ENCODE assay signal across 9 cellular contexts in genomic region chr21:40466893-40467483, GRCh38.
DNase-seq lines count a peak whose midpoint lies in the region; ATAC-seq and TF ChIP-seq lines count a peak whose summit lies in the region.
"Had no signal": no experiment of that assay in that cellular context is flagged by ENCODE, and none has a peak within 500 bp of the region (broad histone marks: within the 10 kb centered on the region; RNA-seq: fewer than 3 reads in every experiment).

No MANE protein-coding gene starts in this region.

- TF ChIP-seq POLR2A in upper lobe of left lung (IDR thresholded peaks at IDR 0.05): no peak

- H3K27me3 Mint-ChIP-seq in natural killer cell (ENCODE audit: low read depth in 2 of 2): no peaks in the 10 kb centered on the region

- H3K4me1 ChIP-seq in heart right ventricle (no peaks in the 10 kb centered on the region), PC-3 (ENCODE audit: insufficient read depth, low read length) (no peaks in the 10 kb centered on the region), foreskin keratinocyte (no peaks in the 10 kb centered on the region), upper lobe of left lung (no peaks in the 10 kb centered on the region)

- TF ChIP-seq CTCF in heart right ventricle (IDR thresholded peaks at IDR 0.05) (peak in 8 of 9 donors; percentile 9 to 60 (median 46)), PC-3 (conservative IDR thresholded peaks at IDR 0.05; ENCODE audit: low read depth, low read length) (peak; percentile 79), foreskin keratinocyte (conservative IDR thresholded peaks at IDR 0.05) (peak; percentile 68), upper lobe of left lung (IDR thresholded peaks at IDR 0.05) (peak in 4 of 6 experiments; percentile 26 to 46 (median 33)), natural killer cell (IDR thresholded peaks at IDR 0.05) (no peak)

- intact Hi-C loops in heart right ventricle (cut with DNase I): loop anchor here (1.0 to 10.0 kb wide), 6 partner anchors 375 to 602 kb away; partner anchors contain the start of gene DSCAM (in 4 of the 10)
- intact Hi-C loops in Right ventricle myocardium inferior (cut with DNase I): loop anchor here (2.0 kb wide), 1 partner anchor 602 kb away; no protein-coding TSS in a partner anchor
- intact Hi-C loops in PC-3 (cut with micrococcal nuclease): loop anchor here (2.0 kb wide), 1 partner anchor 376 kb away; no protein-coding TSS in a partner anchor
- intact Hi-C loops in sciatic nerve (cut with DNase I): no loop called here
- intact Hi-C loops in natural killer cell (cut with micrococcal nuclease): loop anchor here (10.0 kb wide), 1 partner anchor 598 kb away; no protein-coding TSS in a partner anchor

- H3K79me2 ChIP-seq in PC-3 (ENCODE audit: low read length): no peaks in the 10 kb centered on the region

- no peak overlapping the region for H3K9ac ChIP-seq in PC-3 (ENCODE audit: low read length)

- POLR2A ChIA-PET in PC-3 (lab: Charles Lee; ENCODE audit: unreplicated experiment): no interaction called here

- H3K36me3 Mint-ChIP-seq in natural killer cell: no peaks in the 10 kb centered on the region
- H3K36me3 Mint-ChIP-seq: naive B cell had no signal

- no peak overlapping the region for H3K27ac Mint-ChIP-seq in natural killer cell
- H3K27ac Mint-ChIP-seq: naive B cell had no signal

- 87 to 88% methylated on average over 1 of the region's 1 CpG for WGBS in heart right ventricle, 2 donors
- 80 to 89% methylated on average over 1 of the region's 1 CpG for WGBS in upper lobe of left lung, 2 donors

- DNase-seq in heart right ventricle: peak in 1 of 2 donors; percentile 7
- no peak for DNase-seq in Right ventricle myocardium inferior (ENCODE audit: missing footprints)
- DNase-seq in PC-3: peak; percentile 60
- DNase-seq in foreskin keratinocyte: peak in 1 of 2 donors; percentile 23
- DNase-seq in upper lobe of left lung: no peak
- DNase-seq in sciatic nerve (ENCODE audit: low spot score): no peak
- DNase-seq in cortex of kidney (lab: John Stamatoyannopoulos, UW): no peak
- DNase-seq in natural killer cell: no peak
- DNase-seq: naive B cell had no signal

- no peak overlapping the region for H2AFZ ChIP-seq in PC-3 (ENCODE audit: low read length)

- H3K4me2 ChIP-seq in PC-3 (ENCODE audit: low read length): no peak overlapping the region

- no peaks in the 10 kb centered on the region for H3K9me2 ChIP-seq in PC-3 (replicated peaks; ENCODE audit: low read length)

- H3K4me3 ChIP-seq in heart right ventricle: no peak overlapping the region
- no peak overlapping the region for H3K4me3 ChIP-seq in PC-3 (ENCODE audit: low read length)
- no peak overlapping the region for H3K4me3 ChIP-seq in upper lobe of left lung

- BruUV-seq in PC-3 (replicated peaks; lab: Mats Ljungman, UMichigan): no TSS peak

- no peaks in the 10 kb centered on the region for H3K9me3 ChIP-seq in heart right ventricle
- no peaks in the 10 kb centered on the region for H3K9me3 ChIP-seq in PC-3 (ENCODE audit: low read length)
- H3K9me3 ChIP-seq in upper lobe of left lung: no peaks in the 10 kb centered on the region

- H3K4me1 Mint-ChIP-seq in natural killer cell: no peaks in the 10 kb centered on the region
- H3K4me1 Mint-ChIP-seq: naive B cell had no signal

- no peak for ATAC-seq in heart right ventricle
- ATAC-seq in Right ventricle myocardium inferior: no peak
- ATAC-seq in PC-3: no peak
- ATAC-seq in foreskin keratinocyte: no peak
- no peak for ATAC-seq in upper lobe of left lung (ENCODE audit: low FRiP score in 2 of 2)
- no peak for ATAC-seq in sciatic nerve
- ATAC-seq in natural killer cell: no peak

- peaks cover 0 to 4% of the 10 kb centered on the region in 2 donors for H3K9me3 Mint-ChIP-seq in natural killer cell

- peaks cover 0 to 11% (median 0%) of the 10 kb centered on the region in 7 donors for H3K27me3 ChIP-seq in heart right ventricle
- 0 out of 2 replicates have a peak, but pooled peaks cover 9% of the 10 kb centered on the region for H3K27me3 ChIP-seq in PC-3 (ENCODE audit: low read length)
- no peaks in the 10 kb centered on the region for H3K27me3 ChIP-seq in foreskin keratinocyte
- H3K27me3 ChIP-seq in upper lobe of left lung: no peaks in the 10 kb centered on the region

- no peaks in the 10 kb centered on the region for H4K20me1 ChIP-seq in PC-3 (ENCODE audit: low read length)

- H3K36me3 ChIP-seq in heart right ventricle (no peaks in the 10 kb centered on the region), PC-3 (ENCODE audit: low read depth, low read length) (no peaks in the 10 kb centered on the region), upper lobe of left lung (no peaks in the 10 kb centered on the region)

- no peak for TF ChIP-seq EP300 in upper lobe of left lung (IDR thresholded peaks at IDR 0.05)

- CTCF ChIA-PET in PC-3 (lab: Charles Lee): no interaction called here

- no peak overlapping the region for H3K4me3 Mint-ChIP-seq in natural killer cell
- H3K4me3 Mint-ChIP-seq: naive B cell had no signal

- H3F3A ChIP-seq in PC-3 (ENCODE audit: low read length, unreplicated experiment): no peaks in the 10 kb centered on the region

- H3K27ac ChIP-seq in heart right ventricle (no peak overlapping the region), PC-3 (ENCODE audit: low read length) (no peak overlapping the region), foreskin keratinocyte (no peak overlapping the region), upper lobe of left lung (no peak overlapping the region)
